Comparison of ENCODE assay signal across 8 cellular contexts in the genomic region with DNA sequence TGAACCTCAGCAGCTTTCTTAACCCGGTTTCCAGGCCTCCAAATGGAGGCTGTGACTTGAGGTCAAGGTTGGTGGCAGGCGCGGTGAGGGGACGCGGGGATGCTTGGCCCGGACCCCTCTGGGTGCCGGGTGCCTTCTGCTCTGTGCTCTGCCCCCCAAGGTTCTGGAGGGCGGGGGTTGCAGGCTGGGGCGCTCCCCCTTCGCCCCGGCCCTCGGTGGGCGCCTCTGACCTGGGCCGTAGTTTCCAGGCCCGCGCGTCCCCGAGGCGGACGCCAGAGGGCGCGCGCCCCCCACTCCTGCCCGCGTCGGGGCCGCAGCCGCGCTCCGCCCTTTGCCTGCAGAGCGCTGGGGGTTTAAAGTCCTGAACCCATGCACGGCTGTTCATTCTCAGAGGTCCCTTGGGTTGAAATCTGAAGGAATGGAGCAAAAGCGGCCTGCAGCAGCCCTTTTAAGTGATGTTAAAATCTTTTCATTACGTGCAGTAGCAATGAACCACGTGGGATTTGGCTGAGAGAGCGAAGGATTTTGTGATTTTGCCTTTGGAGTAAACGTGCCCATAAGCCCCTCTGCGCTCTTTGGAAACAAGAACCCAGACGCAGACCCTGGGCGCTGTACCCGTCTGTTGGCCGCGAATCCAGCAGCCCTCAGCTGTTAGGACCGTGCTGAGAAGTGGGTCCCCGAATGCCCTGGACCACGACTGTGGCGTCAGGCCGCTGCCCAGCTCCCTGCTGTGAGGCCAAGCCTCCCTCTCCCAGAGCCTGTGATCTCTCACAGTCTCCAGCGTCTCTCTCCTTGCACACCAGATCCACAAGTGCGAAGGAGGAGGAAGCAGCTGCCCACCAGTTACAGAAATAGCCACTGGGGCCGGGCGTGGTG.
DNase-seq lines count a peak whose midpoint lies in the region; ATAC-seq and TF ChIP-seq lines count a peak whose summit lies in the region.

No MANE protein-coding gene starts in this region.

- peak overlapping the region; percentile 31 for H3K4me3 Mint-ChIP-seq in chondrocyte (ENCODE audit: unreplicated experiment)

- DNase-seq in ELF-1 (ENCODE audit: low read depth, low spot score) (peak; percentile 79), NAMALWA (ENCODE audit: low spot score) (peak; percentile 43), chondrocyte (ENCODE audit: low spot score) (no peak), midbrain (lab: John Stamatoyannopoulos, UW) (peak; percentile 9), DMS153 treated with DMSO at 0.1 percent for 48 hours (lab: John Stamatoyannopoulos, UW; ENCODE audit: unreplicated experiment) (no peak), EL (no peak)

- H3K27me3 Mint-ChIP-seq in chondrocyte (ENCODE audit: low read depth): peaks cover 20% of the 10 kb centered on the region

- H3K9me3 Mint-ChIP-seq in chondrocyte (ENCODE audit: low read depth): peaks cover 3% of the 10 kb centered on the region

- H3K27ac Mint-ChIP-seq in chondrocyte (ENCODE audit: unreplicated experiment): no peak overlapping the region

- H3K36me3 Mint-ChIP-seq in chondrocyte (ENCODE audit: low read depth): no peaks in the 10 kb centered on the region

- TF ChIP-seq CTCF in chondrocyte (IDR thresholded peaks at IDR 0.05): peak; percentile 88

- ATAC-seq in GM19467 (IDR thresholded peaks at IDR 0.05; ENCODE audit: unreplicated experiment) (peak; percentile 72), GM21723 (IDR thresholded peaks at IDR 0.05; ENCODE audit: unreplicated experiment) (no peak)

- no peaks in the 10 kb centered on the region for H3K4me1 Mint-ChIP-seq in chondrocyte (ENCODE audit: low read depth)

Comparison
In these comparisons a context has a peak if more than half of its experiments do, and no peak if none do; other contexts are left out.
1. DNase-seq: peak in ELF-1 (single experiment), NAMALWA (single experiment) and midbrain (single experiment); none in chondrocyte (single experiment), DMS153 treated with DMSO at 0.1 percent for 48 hours (single experiment) and EL (single experiment).